In the genomic region with DNA sequence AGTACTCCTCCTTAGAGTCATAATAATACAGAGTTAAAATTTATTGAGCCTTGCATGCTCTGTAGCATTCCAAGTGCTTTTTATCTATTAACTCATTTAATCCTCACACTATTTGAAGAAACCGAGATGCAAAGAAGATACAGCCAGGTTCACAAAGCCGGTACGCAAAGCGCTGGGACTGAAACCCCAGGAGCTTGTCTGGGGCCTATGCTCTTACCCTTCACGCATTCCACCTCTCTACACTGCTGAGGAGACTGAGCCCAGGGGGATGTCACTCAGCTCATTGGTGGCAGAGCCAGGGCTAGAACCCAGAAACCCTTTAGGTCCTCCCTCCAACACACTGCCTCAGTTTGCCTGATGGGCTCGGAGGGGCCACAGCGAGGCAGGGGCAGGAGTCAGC, we compare ENCODE assay signal across 15 cellular contexts. TPM values are rescaled to one million over a fixed set of nuclear protein-coding genes. Genes with fewer than 3 reads are reported as not detected.
A peak's percentile ranks its signal among the peaks of the same experiment; 100 is the strongest.
DNase-seq lines count a peak whose midpoint lies in the region; ATAC-seq and TF ChIP-seq lines count a peak whose summit lies in the region.
"Had no signal": no experiment of that assay in that cellular context is flagged by ENCODE, and none has a peak within 500 bp of the region (broad histone marks: within the 10 kb centered on the region; RNA-seq: fewer than 3 reads in every experiment).

No MANE protein-coding gene starts in this region.

- POLR2A ChIA-PET in activated CD4-positive, alpha-beta T cell treated with anti-CD3 and anti-CD28 coated beads, Interleukin-2, amount 10 ng/mL, durations not matched to agents 7 days and 5 days (lab: Charles Lee): no interaction called here

- no peak overlapping the region for H3K27ac Mint-ChIP-seq in activated CD4-positive, alpha-beta T cell treated with anti-CD3 and anti-CD28 coated beads, Interleukin-2, amount 10 ng/mL, durations not matched to agents 7 days and 5 days

- CTCF ChIA-PET in activated CD4-positive, alpha-beta T cell treated with anti-CD3 and anti-CD28 coated beads, Interleukin-2, amount 10 ng/mL, durations not matched to agents 7 days and 5 days (lab: Charles Lee): interaction anchor here (1.4 kb wide), 1 partner anchor 40 kb away, joined by 3 read pairs; no protein-coding TSS in a partner anchor

- TF ChIP-seq POLR2A in esophagus muscularis mucosa (IDR thresholded peaks at IDR 0.05; ENCODE audit: low read depth) (no peak), Peyer's patch (IDR thresholded peaks at IDR 0.05) (no peak)

- H3K9me3 ChIP-seq in MM.1S (replicated peaks; ENCODE audit: insufficient read depth, low read length) (no peaks in the 10 kb centered on the region), esophagus muscularis mucosa (no peaks in the 10 kb centered on the region), Peyer's patch (no peaks in the 10 kb centered on the region)
- H3K9me3 ChIP-seq: BE2C had no signal

- ATAC-seq in sciatic nerve: no peak

- H3K27me3 ChIP-seq in MM.1S (replicated peaks; ENCODE audit: insufficient read depth, low read length): no peaks in the 10 kb centered on the region
- no peaks in the 10 kb centered on the region for H3K27me3 ChIP-seq in esophagus muscularis mucosa
- no peaks in the 10 kb centered on the region for H3K27me3 ChIP-seq in Peyer's patch
- H3K27me3 ChIP-seq: BE2C had no signal

- H3K27me3 Mint-ChIP-seq in activated CD4-positive, alpha-beta T cell treated with anti-CD3 and anti-CD28 coated beads, Interleukin-2, amount 10 ng/mL, durations not matched to agents 7 days and 5 days: peaks cover 44% of the 10 kb centered on the region

- H3K36me3 Mint-ChIP-seq in activated CD4-positive, alpha-beta T cell treated with anti-CD3 and anti-CD28 coated beads, Interleukin-2, amount 10 ng/mL, durations not matched to agents 7 days and 5 days (ENCODE audit: low read depth): no peaks in the 10 kb centered on the region

- WGBS in esophagus muscularis mucosa: 97% methylated on average over 7 of the region's 7 CpGs

- H3K36me3 ChIP-seq in MM.1S (replicated peaks; ENCODE audit: insufficient read depth, low read length): no peaks in the 10 kb centered on the region
- H3K36me3 ChIP-seq in esophagus muscularis mucosa: no peaks in the 10 kb centered on the region
- H3K36me3 ChIP-seq in Peyer's patch: no peaks in the 10 kb centered on the region
- H3K36me3 ChIP-seq: BE2C, HAP-1 had no signal

- no peak overlapping the region for H3K4me2 ChIP-seq in MM.1S (ENCODE audit: low read depth, low read length)

- H3K4me1 ChIP-seq in MM.1S (ENCODE audit: low read length) (peaks cover 32% of the 10 kb centered on the region), esophagus muscularis mucosa (peaks cover 22 to 51% (median 43%) of the 10 kb centered on the region in 4 donors), Peyer's patch (peaks cover 0 to 42% (median 2%) of the 10 kb centered on the region in 4 donors)

- H3K4me3 Mint-ChIP-seq in activated CD4-positive, alpha-beta T cell treated with anti-CD3 and anti-CD28 coated beads, Interleukin-2, amount 10 ng/mL, durations not matched to agents 7 days and 5 days: no peak overlapping the region

- H2AFZ ChIP-seq in MM.1S (ENCODE audit: low read length): no peak overlapping the region

- H3K9me3 Mint-ChIP-seq in activated CD4-positive, alpha-beta T cell treated with anti-CD3 and anti-CD28 coated beads, Interleukin-2, amount 10 ng/mL, durations not matched to agents 7 days and 5 days: no peaks in the 10 kb centered on the region

- H3K4me3 ChIP-seq in MM.1S (ENCODE audit: low read length): no peak overlapping the region
- H3K4me3 ChIP-seq in esophagus muscularis mucosa: no peak overlapping the region
- no peak overlapping the region for H3K4me3 ChIP-seq in Peyer's patch
- H3K4me3 ChIP-seq: HAP-1 had no signal

- no peak overlapping the region for H3K9ac ChIP-seq in MM.1S (ENCODE audit: low read length)

- peaks cover 17% of the 10 kb centered on the region for H3K4me1 Mint-ChIP-seq in activated CD4-positive, alpha-beta T cell treated with anti-CD3 and anti-CD28 coated beads, Interleukin-2, amount 10 ng/mL, durations not matched to agents 7 days and 5 days

- intact Hi-C loops in esophagus muscularis mucosa (cut with DNase I): no loop called here
- intact Hi-C loops in posterior vena cava (cut with DNase I): loop anchor here in 1 of 2 donors (10.0 kb wide), 1 partner anchor 552 kb away; no protein-coding TSS in a partner anchor
- intact Hi-C loops in sciatic nerve (cut with DNase I): no loop called here

- peaks cover 33% of the 10 kb centered on the region for H3F3A ChIP-seq in MM.1S (ENCODE audit: insufficient read depth, low read length)

- no peaks in the 10 kb centered on the region for H3K79me2 ChIP-seq in MM.1S (ENCODE audit: low read length)

- no peak for TF ChIP-seq EP300 in esophagus muscularis mucosa (IDR thresholded peaks at IDR 0.05)

- no peaks in the 10 kb centered on the region for H4K20me1 ChIP-seq in MM.1S (ENCODE audit: insufficient read depth, low read length)

- no peaks in the 10 kb centered on the region for H3K9me2 ChIP-seq in MM.1S (replicated peaks; ENCODE audit: insufficient read depth, low read length)

- H3K27ac ChIP-seq in C4-2B (peak overlapping the region; percentile 91), MM.1S (ENCODE audit: low read length) (peak overlapping the region; percentile 73; the same call in 1 of the 2 replicates), esophagus muscularis mucosa (replicated peaks in 1 of 4) (peak overlapping the region in 3 of 4 donors; percentile 3 to 55 (median 27)), Peyer's patch (peak overlapping the region in 1 of 4 donors; percentile 64)

- TF ChIP-seq CTCF in C4-2B (conservative IDR thresholded peaks at IDR 0.05) (no peak), MM.1S (IDR thresholded peaks at IDR 0.05; ENCODE audit: low read length) (no peak), esophagus muscularis mucosa (IDR thresholded peaks at IDR 0.05) (no peak), Peyer's patch (IDR thresholded peaks at IDR 0.05) (no peak)

- no peak for DNase-seq in MM.1S
- DNase-seq in esophagus muscularis mucosa (ENCODE audit: extremely low spot score): no peak
- DNase-seq in posterior vena cava (ENCODE audit: low spot score): peak; percentile 22
- no peak for DNase-seq in activated CD4-positive, alpha-beta T cell treated with anti-CD3 and anti-CD28 coated beads, Interleukin-2, amount 10 ng/mL, durations not matched to agents 7 days and 5 days
- no peak for DNase-seq in sciatic nerve (ENCODE audit: low spot score)
- no peak for DNase-seq in activated CD8-positive, alpha-beta memory T cell treated with anti-CD3 and anti-CD28 coated beads for 24 hours
- DNase-seq in Peyer's patch: no peak
- DNase-seq: ACHN, BE2C, DMS 273 treated with DMSO at 0.1 percent for 48 hours, NCI-H1048, NCI-H2081 treated with DMSO at 0.1 percent for 48 hours, NCI-H524 had no signal

RNA-seq across cellular contexts. Expression of a gene that starts 19.7 kb away (rescaled TPM):
- 10 to 100 TPM; 30.7 to 47.4 (median 37.1) TPM for total RNA-seq in esophagus muscularis mucosa
- total RNA-seq in posterior vena cava: 10 to 100 TPM; 25.4 to 28.2 TPM
- total RNA-seq in activated CD4-positive, alpha-beta T cell treated with anti-CD3 and anti-CD28 coated beads, Interleukin-2, amount 10 ng/mL, durations not matched to agents 7 days and 5 days: 10 to 100 TPM; 37.3 to 46.4 TPM
- 29.7 TPM for total RNA-seq in sciatic nerve
- 10 to 100 TPM; 41.1 to 64.4 (median 52.4) TPM for total RNA-seq in Peyer's patch
